ENCODE assay signal across 8 cellular contexts in genomic region chr15:100601628-100602063, GRCh38. TPM values are rescaled to one million over a fixed set of nuclear protein-coding genes. Genes with fewer than 3 reads are reported as not detected.
DNase-seq lines count a peak whose midpoint lies in the region; ATAC-seq and TF ChIP-seq lines count a peak whose summit lies in the region.

No MANE protein-coding gene starts in this region.

- no peaks in the 10 kb centered on the region for H3K27me3 ChIP-seq in Caco-2 (replicated peaks; ENCODE audit: control insufficient read depth, insufficient read depth, low read length)
- no peaks in the 10 kb centered on the region for H3K27me3 ChIP-seq in HAP-1 (ENCODE audit: low read depth)
- no peaks in the 10 kb centered on the region for H3K27me3 ChIP-seq in SJCRH30
- no peaks in the 10 kb centered on the region for H3K27me3 ChIP-seq in thoracic aorta (replicated peaks; ENCODE audit: insufficient read depth)

- POLR2A ChIA-PET in Caco-2 (lab: Charles Lee): interaction anchor here (0.7 to 1.0 kb wide), 2 partner anchors 58 to 405 kb away, joined by 3 to 4 read pairs; no protein-coding TSS in a partner anchor

- peak overlapping the region; percentile 81 for H3K4me3 ChIP-seq in Caco-2 (ENCODE audit: low read depth, low read length)
- peak overlapping the region; percentile 94 for H3K4me3 ChIP-seq in HAP-1
- peak overlapping the region; percentile 84 for H3K4me3 ChIP-seq in SJCRH30
- H3K4me3 ChIP-seq in iPS-11a (ENCODE audit: low read depth, low read length): peak overlapping the region; percentile 93
- peak overlapping the region; percentile 94 for H3K4me3 ChIP-seq in thoracic aorta

- H3K4me1 Mint-ChIP-seq in Caco-2 (ENCODE audit: low read depth, unreplicated experiment): no peaks in the 10 kb centered on the region

- DNase-seq in Caco-2 (no peak), HAP-1 (ENCODE audit: low spot score in 2 of 2) (no peak), SJCRH30 (no peak), thoracic aorta (ENCODE audit: low spot score) (no peak), HK-2 (ENCODE audit: unreplicated experiment) (no peak), activated gamma-delta T cell (lab: John Stamatoyannopoulos, UW) (no peak)

- no peaks in the 10 kb centered on the region for H3K9me3 Mint-ChIP-seq in Caco-2 (ENCODE audit: unreplicated experiment)

- TF ChIP-seq CTCF in Caco-2 (IDR thresholded peaks at IDR 0.05; ENCODE audit: insufficient read depth in 1 of 2, low read depth in 1 of 2, low read length in 1 of 2, severe bottlenecking in 1 of 2, unreplicated experiment in 1 of 2) (no peak), thoracic aorta (IDR thresholded peaks at IDR 0.05) (no peak)

- H3K36me3 ChIP-seq in Caco-2 (ENCODE audit: control insufficient read depth, insufficient read depth, low read length) (no peaks in the 10 kb centered on the region), HAP-1 (replicated peaks) (peaks cover 7% of the 10 kb centered on the region), SJCRH30 (no peaks in the 10 kb centered on the region; the same call in 1 of the 2 replicates), thoracic aorta (no peaks in the 10 kb centered on the region)

- peaks cover 7% of the 10 kb centered on the region for H3K36me3 Mint-ChIP-seq in Caco-2 (ENCODE audit: insufficient read depth, unreplicated experiment)

- no peaks in the 10 kb centered on the region for H3K27me3 Mint-ChIP-seq in Caco-2 (ENCODE audit: insufficient read depth, unreplicated experiment)

- peak overlapping the region; percentile 28; the same call in 1 of the 2 replicates for H3K27ac ChIP-seq in SJCRH30
- peak overlapping the region; percentile 30 to 58 for H3K27ac ChIP-seq in thoracic aorta

- peaks cover 9% of the 10 kb centered on the region; the same call in 1 of the 2 replicates for H3K4me1 ChIP-seq in Caco-2
- H3K4me1 ChIP-seq in HAP-1: peaks cover 4% of the 10 kb centered on the region
- peaks cover 8% of the 10 kb centered on the region for H3K4me1 ChIP-seq in SJCRH30
- peaks cover 20 to 35% of the 10 kb centered on the region in 2 donors for H3K4me1 ChIP-seq in thoracic aorta (ENCODE audit: control insufficient read depth in 1 of 2, low read depth in 2 of 2)

- BruUV-seq in Caco-2 (replicated peaks; lab: Mats Ljungman, UMichigan): TSS peak; percentile 36

- in situ Hi-C loops in HAP-1 (cut with MboI; ENCODE audit: low sequenced_read_pairs): loop anchor here (10.0 kb wide), 1 partner anchor 257 kb away; the partner anchor contains the start of gene ADAMTS17

- intact Hi-C loops in Caco-2 (cut with micrococcal nuclease; ENCODE audit: unreplicated experiment): no loop called here

- H3K9me3 ChIP-seq in Caco-2: no peaks in the 10 kb centered on the region
- H3K9me3 ChIP-seq in HAP-1: no peaks in the 10 kb centered on the region
- H3K9me3 ChIP-seq in SJCRH30 (replicated peaks): no peaks in the 10 kb centered on the region
- no peaks in the 10 kb centered on the region for H3K9me3 ChIP-seq in thoracic aorta

- no peak overlapping the region for H3K4me3 Mint-ChIP-seq in Caco-2 (ENCODE audit: unreplicated experiment)

- no peak for ATAC-seq in thoracic aorta (ENCODE audit: insufficient number of reproducible peaks, low FRiP score, low read depth)
- ATAC-seq in GM19324 (IDR thresholded peaks at IDR 0.05; ENCODE audit: low FRiP score, unreplicated experiment): no peak

- CTCF ChIA-PET in Caco-2 (lab: Charles Lee): interaction anchor here (0.9 to 1.8 kb wide), 3 partner anchors 252 to 897 kb away, joined by 3 to 11 read pairs (median 3); no protein-coding TSS in a partner anchor

- H3K27ac Mint-ChIP-seq in Caco-2 (ENCODE audit: unreplicated experiment): no peak overlapping the region

RNA-seq across cellular contexts. Expression of gene LINS1, which starts 0.3 kb away (rescaled TPM):
- total RNA-seq in Caco-2 (2022): 11.0 and 12.0 TPM in 2 replicates
- total RNA-seq in SJCRH30 (2014; rRNA removed; shearing (Covaris generic)): 21.6 and 27.8 TPM in 2 replicates
- 10 to 100 TPM in 1 of 2 donors, 1 to 10 TPM in 1; 5.4 to 29.3 TPM for total RNA-seq in thoracic aorta

RNA-seq across cellular contexts. Expression of gene ASB7, which starts 0.7 kb away (rescaled TPM):
- 14.4 and 14.5 TPM in 2 replicates for total RNA-seq in Caco-2 (2022)
- 14.9 and 16.2 TPM in 2 replicates for total RNA-seq in SJCRH30 (2014; rRNA removed; shearing (Covaris generic))
- total RNA-seq in thoracic aorta: 10 to 100 TPM in 1 of 2 donors, 1 to 10 TPM in 1; 6.0 to 12.8 TPM
